Comparison of ENCODE assay signal across 13 cellular contexts in genomic region chr5:131324311-131324710, GRCh38.
DNase-seq lines count a peak whose midpoint lies in the region; ATAC-seq and TF ChIP-seq lines count a peak whose summit lies in the region.
"Had no signal": no experiment of that assay in that cellular context is flagged by ENCODE, and none has a peak within 500 bp of the region (broad histone marks: within the 10 kb centered on the region; RNA-seq: fewer than 3 reads in every experiment).

No MANE protein-coding gene starts in this region.

- H3K4me3 Mint-ChIP-seq in activated B cell treated with CpG ODN at 0.5 μM for 24 hours, result no peak overlapping the region
- H3K4me3 Mint-ChIP-seq: activated naive CD4-positive, alpha-beta T cell treated with anti-CD3 and anti-CD28 coated beads for 36 hours had no signal

- H3K14ac ChIP-seq in neuronal stem cell (ENCODE audit: low read length), result no peak overlapping the region

- no peak overlapping the region for H3K4me2 ChIP-seq in neuronal stem cell (ENCODE audit: insufficient read depth, low read length, poor library complexity, severe bottlenecking)

- peaks cover 0 to 22% of the 10 kb centered on the region in 2 donors for H3K4me1 ChIP-seq in neuronal stem cell (ENCODE audit: control insufficient read depth in 2 of 2, insufficient read depth in 1 of 2, low read depth in 1 of 2, low read length in 2 of 2)

- TF ChIP-seq CTCF in activated B cell treated with CpG ODN at 0.5 μM for 24 hours (IDR thresholded peaks at IDR 0.05), result no peak
- no peak for TF ChIP-seq CTCF in fibroblast of pulmonary artery (IDR thresholded peaks at IDR 0.05; ENCODE audit: low read length, missing control alignments)

- intact Hi-C loops in activated B cell treated with CpG ODN at 0.5 μM for 24 hours (cut with micrococcal nuclease), result loop anchor here (10.0 kb wide), 1 partner anchor 50 kb away; no protein-coding TSS in a partner anchor

- H4K8ac ChIP-seq in neuronal stem cell (ENCODE audit: low read depth, low read length), result no peak overlapping the region

- no peaks in the 10 kb centered on the region for H3K79me1 ChIP-seq in neuronal stem cell (ENCODE audit: low read depth, low read length)

- CTCF ChIA-PET in activated B cell treated with CpG ODN at 0.5 μM for 24 hours (lab: Charles Lee), result interaction anchor here (1.9 kb wide), 1 partner anchor 10 kb away, joined by 5 read pairs; no protein-coding TSS in a partner anchor

- peak overlapping the region; percentile 10 for H3K27ac ChIP-seq in neuronal stem cell (replicated peaks; ENCODE audit: low read length)
- H3K27ac ChIP-seq: WERI-Rb-1 had no signal

- no peaks in the 10 kb centered on the region for H3K9me3 Mint-ChIP-seq in activated B cell treated with CpG ODN at 0.5 μM for 24 hours
- H3K9me3 Mint-ChIP-seq: activated naive CD4-positive, alpha-beta T cell treated with anti-CD3 and anti-CD28 coated beads for 36 hours had no signal

- no peak overlapping the region for H2BK12ac ChIP-seq in neuronal stem cell (ENCODE audit: low read length)

- no peak overlapping the region for H4K91ac ChIP-seq in neuronal stem cell (ENCODE audit: low read depth, low read length, poor library complexity)

- H3K4me1 Mint-ChIP-seq in activated B cell treated with CpG ODN at 0.5 μM for 24 hours, result peaks cover 76% of the 10 kb centered on the region

- peaks cover 50% of the 10 kb centered on the region for H3K36me3 Mint-ChIP-seq in activated B cell treated with CpG ODN at 0.5 μM for 24 hours (ENCODE audit: low read depth)

- no peaks in the 10 kb centered on the region for H3K27me3 ChIP-seq in neuronal stem cell (ENCODE audit: control insufficient read depth in 3 of 3, insufficient read depth in 3 of 3, low read depth in 1 of 3, low read length in 3 of 3)

- H3K4me3 ChIP-seq in fibroblast of pulmonary artery (replicated peaks; ENCODE audit: low read depth, low read length), result no peak overlapping the region
- no peak overlapping the region for H3K4me3 ChIP-seq in neuronal stem cell (ENCODE audit: low read length in 2 of 2)

- H2BK120ac ChIP-seq in neuronal stem cell (ENCODE audit: low read depth, low read length), result no peak overlapping the region

- peaks cover 0 to 4% of the 10 kb centered on the region in 2 donors for H3K36me3 ChIP-seq in neuronal stem cell (replicated peaks in 1 of 2; ENCODE audit: control insufficient read depth in 2 of 2, insufficient read depth in 2 of 2, low read length in 2 of 2)
- H3K36me3 ChIP-seq: WERI-Rb-1 had no signal

- ATAC-seq in activated B cell treated with CpG ODN at 0.5 μM for 24 hours (ENCODE audit: low read depth), result no peak

- POLR2A ChIA-PET in activated B cell treated with CpG ODN at 0.5 μM for 24 hours (lab: Charles Lee), result interaction anchor here (0.6 kb wide), 2 partner anchors 41 to 61 kb away, joined by 3 read pairs; no protein-coding TSS in a partner anchor

- H3K4ac ChIP-seq in neuronal stem cell (ENCODE audit: low read length), result no peak overlapping the region

- H3K9me3 ChIP-seq in neuronal stem cell (replicated peaks in 1 of 2; ENCODE audit: control insufficient read depth in 2 of 2, insufficient read depth in 1 of 2, low read depth in 1 of 2, low read length in 2 of 2), result peaks cover 0 to 10% of the 10 kb centered on the region in 2 donors

- no peak overlapping the region for H3K18ac ChIP-seq in neuronal stem cell (ENCODE audit: low read length)

- no peaks in the 10 kb centered on the region for H3K27me3 Mint-ChIP-seq in activated B cell treated with CpG ODN at 0.5 μM for 24 hours

- peak; percentile 3 for DNase-seq in COLO829 (ENCODE audit: low spot score)
- no peak for DNase-seq in activated B cell treated with CpG ODN at 0.5 μM for 24 hours
- peak; percentile 35 for DNase-seq in fibroblast of pulmonary artery (ENCODE audit: low read depth)
- peak; percentile 14 for DNase-seq in neuronal stem cell (ENCODE audit: low spot score)
- no peak for DNase-seq in activated CD4-positive, CD25-positive, alpha-beta regulatory T cell (lab: John Stamatoyannopoulos, UW)
- no peak for DNase-seq in DMS79 treated with DMSO at 0.1 percent for 48 hours (lab: John Stamatoyannopoulos, UW)
- DNase-seq in hepatic stellate cell (ENCODE audit: low spot score), result no peak
- DNase-seq in NCI-H524 treated with DMSO at 0.1 percent for 48 hours (lab: John Stamatoyannopoulos, UW), result no peak
- DNase-seq: activated naive CD4-positive, alpha-beta T cell treated with anti-CD3 and anti-CD28 coated beads for 36 hours; effector memory CD4-positive, alpha-beta T cell; MV-4-11; NCI-H69; WERI-Rb-1 had no signal

- no peak overlapping the region for H2AK5ac ChIP-seq in neuronal stem cell (ENCODE audit: low read depth, low read length)

- no CpG with 5 or more reads among the region's 1 CpG for WGBS in neuronal stem cell (ENCODE audit: extremely low coverage in 2 of 2, insufficient read length in 2 of 2, insufficient replicate concordance in 1 of 2), 2 donors

- no peak overlapping the region for H3K23ac ChIP-seq in neuronal stem cell (ENCODE audit: low read depth, low read length, poor library complexity)

- no peak overlapping the region for H3K9ac ChIP-seq in neuronal stem cell (ENCODE audit: low read depth, low read length, poor library complexity)

- H3K27ac Mint-ChIP-seq in activated B cell treated with CpG ODN at 0.5 μM for 24 hours, result peak overlapping the region; percentile 35
- H3K27ac Mint-ChIP-seq: activated naive CD4-positive, alpha-beta T cell treated with anti-CD3 and anti-CD28 coated beads for 36 hours had no signal

- H2AFZ ChIP-seq in neuronal stem cell (ENCODE audit: low read length), result no peak overlapping the region

- H2BK15ac ChIP-seq in neuronal stem cell (ENCODE audit: low read length), result no peak overlapping the region

- H2BK5ac ChIP-seq in neuronal stem cell (ENCODE audit: low read length), result no peak overlapping the region

Comparison
In these comparisons a context has a peak if more than half of its experiments do, and no peak if none do; other contexts are left out.
1. DNase-seq: peak in COLO829 (single experiment), fibroblast of pulmonary artery (single experiment) and neuronal stem cell (single experiment); none in activated B cell treated with CpG ODN at 0.5 μM for 24 hours (single experiment), activated CD4-positive, CD25-positive, alpha-beta regulatory T cell (0 of 4), DMS79 treated with DMSO at 0.1 percent for 48 hours (single experiment), hepatic stellate cell (single experiment) and NCI-H524 treated with DMSO at 0.1 percent for 48 hours (single experiment).